ENCODE assay signal across 1 cellular context in the genomic region with DNA sequence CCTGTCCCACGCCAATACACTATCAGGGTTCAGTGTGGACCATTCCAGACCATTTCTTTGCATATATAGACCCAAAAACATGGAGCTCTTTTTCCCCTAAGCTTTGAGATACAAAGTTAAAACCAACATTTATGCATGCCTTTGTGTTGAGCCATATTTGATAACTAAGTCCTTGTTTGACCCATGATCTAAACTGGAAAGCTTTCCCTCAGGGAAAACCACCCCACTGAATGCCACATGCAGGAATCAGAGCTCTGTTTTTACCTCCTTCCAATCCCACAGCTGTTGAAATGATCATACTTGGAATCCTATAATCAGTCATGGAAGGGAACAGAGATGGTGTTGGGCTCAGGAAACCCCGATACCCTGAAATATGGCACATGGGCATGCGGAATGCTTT.
TF ChIP-seq lines count a peak whose summit lies in the region.

No MANE protein-coding gene starts in this region.

TF ChIP-seq in IMR-90, 13 proteins besides CTCF, POLR2A, EP300 and RAD21 (continued from another document):
- TF ChIP-seq RCOR1 (IDR thresholded peaks at IDR 0.05; ENCODE audit: insufficient replicate concordance, low read length) (no peak), NFE2L2 (IDR thresholded peaks at IDR 0.05; ENCODE audit: low read depth, low read length) (no peak), RFX5 (IDR thresholded peaks at IDR 0.05; ENCODE audit: low read depth, low read length) (no peak), BHLHE40 (IDR thresholded peaks at IDR 0.05; ENCODE audit: low read depth, low read length) (no peak), CEBPB (IDR thresholded peaks at IDR 0.05; ENCODE audit: low read depth, low read length) (no peak), MXI1 (IDR thresholded peaks at IDR 0.05; ENCODE audit: borderline replicate concordance, low read depth, low read length) (no peak), ELK1 (IDR thresholded peaks at IDR 0.05; ENCODE audit: borderline replicate concordance, low read depth, low read length) (no peak)
